7 cellular contexts compared by ENCODE assay signal in genomic region chr12:104285740-104286537, GRCh38. TPM values are rescaled to one million over a fixed set of nuclear protein-coding genes. Genes with fewer than 3 reads are reported as not detected.
DNase-seq lines count a peak whose midpoint lies in the region; ATAC-seq and TF ChIP-seq lines count a peak whose summit lies in the region.

No MANE protein-coding gene starts in this region.

- no peak for DNase-seq in GM06990 (ENCODE audit: extremely low read depth, insufficient read length)
- peak; percentile 37 for DNase-seq in NCI-H2196 (lab: John Stamatoyannopoulos, UW; ENCODE audit: unreplicated experiment)
- no peak for DNase-seq in breast epithelium (ENCODE audit: low spot score in 2 of 2)
- no peak for DNase-seq in activated gamma-delta T cell treated with Interleukin-2 at 50 U/mL for 16 hours

- ATAC-seq in HG02884 (IDR thresholded peaks at IDR 0.05; ENCODE audit: unreplicated experiment) = no peak
- ATAC-seq in HG03439 (IDR thresholded peaks at IDR 0.05; ENCODE audit: unreplicated experiment) = no peak

- H3K36me3 ChIP-seq in GM06990 (ENCODE audit: control insufficient read depth, insufficient read depth, low read length) (no peaks in the 10 kb centered on the region), breast epithelium (no peaks in the 10 kb centered on the region), muscle layer of duodenum (ENCODE audit: control insufficient read depth in 1 of 2, insufficient read depth in 2 of 2, low read length in 2 of 2) (peaks cover 0 to 9% of the 10 kb centered on the region in 2 donors)

- H3K27ac ChIP-seq in breast epithelium = peak overlapping the region; percentile 89 to 94
- H3K27ac ChIP-seq in muscle layer of duodenum (ENCODE audit: low read length) = peak overlapping the region; percentile 99

- 0 out of 2 replicates have a peak overlapping the region, but pooled peaks have one; percentile 89 for H3K4me3 ChIP-seq in GM06990 (replicated peaks; ENCODE audit: low read depth, low read length)
- peak overlapping the region in 2 of 3 donors; percentile 59 to 82 for H3K4me3 ChIP-seq in breast epithelium
- peak overlapping the region; percentile 79 to 97 for H3K4me3 ChIP-seq in muscle layer of duodenum (ENCODE audit: low read depth in 1 of 2, low read length in 2 of 2)

- TF ChIP-seq POLR2A in breast epithelium (IDR thresholded peaks at IDR 0.05) = no peak

- H3K4me1 ChIP-seq in breast epithelium (peaks cover 0 to 9% of the 10 kb centered on the region in 2 donors), muscle layer of duodenum (ENCODE audit: control insufficient read depth in 1 of 2, insufficient read depth in 2 of 2, low read length in 2 of 2) (peaks cover 18 to 20% of the 10 kb centered on the region in 2 donors)

- H3K27me3 ChIP-seq in GM06990 (replicated peaks; ENCODE audit: control insufficient read depth, insufficient read depth, low read length) (no peaks in the 10 kb centered on the region), breast epithelium (no peaks in the 10 kb centered on the region), muscle layer of duodenum (ENCODE audit: low read depth, low read length) (no peaks in the 10 kb centered on the region)

- H3K9me3 ChIP-seq in breast epithelium (no peaks in the 10 kb centered on the region), muscle layer of duodenum (ENCODE audit: control insufficient read depth in 1 of 2, low read length in 2 of 2) (no peaks in the 10 kb centered on the region)

- intact Hi-C loops in breast epithelium (cut with DNase I; ENCODE audit: low total_unique reads) = no loop called here

- TF ChIP-seq CTCF in GM06990 (IDR thresholded peaks at IDR 0.05; ENCODE audit: insufficient read depth, low read length, poor library complexity, severe bottlenecking) (no peak), breast epithelium (IDR thresholded peaks at IDR 0.05) (no peak)

RNA-seq across cellular contexts. Expression of gene EID3, which starts 17.6 kb away (rescaled TPM):
- 10 to 100 TPM in 2 of 3 donors, 1 to 10 TPM in 1; 6.7 to 13.3 (median 12.1) TPM for total RNA-seq in breast epithelium
